9 cellular contexts compared by ENCODE assay signal in genomic region chr5:59069438-59070079, GRCh38.
DNase-seq lines count a peak whose midpoint lies in the region; ATAC-seq and TF ChIP-seq lines count a peak whose summit lies in the region.
"Had no signal": no experiment of that assay in that cellular context is flagged by ENCODE, and none has a peak within 500 bp of the region (broad histone marks: within the 10 kb centered on the region; RNA-seq: fewer than 3 reads in every experiment).

No MANE protein-coding gene starts in this region.

- 38 to 51% (median 46%) methylated on average over 2 of the region's 2 CpGs for WGBS in psoas muscle, 3 donors

- H3K27me3 ChIP-seq in psoas muscle (ENCODE audit: insufficient read depth in 3 of 3, low read length in 2 of 3): no peaks in the 10 kb centered on the region

- no peak overlapping the region for H3K27ac Mint-ChIP-seq in activated naive CD4-positive, alpha-beta T cell treated with anti-CD3 and anti-CD28 coated beads, Interleukin-2, amount 10 ng/mL, durations not matched to agents 7 days and 5 days
- H3K27ac Mint-ChIP-seq: activated T-helper 17 cell treated with anti-CD3 and anti-CD28 coated beads, Interleukin-2, amount 50 U/mL, for 72 hours had no signal

- peak overlapping the region; percentile 48 for H3K27ac ChIP-seq in psoas muscle

- DNase-seq in EL (peak; percentile 93), glomerular endothelial cell (ENCODE audit: extremely low read depth, low read depth, low spot score) (peak; percentile 27), psoas muscle (no peak), NCI-H2196 treated with DMSO at 0.1 percent for 48 hours (lab: John Stamatoyannopoulos, UW; ENCODE audit: unreplicated experiment) (no peak), NCI-H2029 (lab: John Stamatoyannopoulos, UW) (no peak)
- DNase-seq in activated naive CD4-positive, alpha-beta T cell treated with anti-CD3 and anti-CD28 coated beads, Interleukin-2, amount 10 ng/mL, durations not matched to agents 7 days and 5 days: no peak

- H3K4me1 Mint-ChIP-seq in activated naive CD4-positive, alpha-beta T cell treated with anti-CD3 and anti-CD28 coated beads, Interleukin-2, amount 10 ng/mL, durations not matched to agents 7 days and 5 days: no peaks in the 10 kb centered on the region

- no peaks in the 10 kb centered on the region for H3K36me3 ChIP-seq in psoas muscle (ENCODE audit: insufficient read depth in 1 of 2, low read depth in 1 of 2)

- H3K4me3 ChIP-seq in psoas muscle: no peak overlapping the region

- peaks cover 12% of the 10 kb centered on the region for H3K27me3 Mint-ChIP-seq in activated naive CD4-positive, alpha-beta T cell treated with anti-CD3 and anti-CD28 coated beads, Interleukin-2, amount 10 ng/mL, durations not matched to agents 7 days and 5 days
- H3K27me3 Mint-ChIP-seq: activated T-helper 17 cell treated with anti-CD3 and anti-CD28 coated beads, Interleukin-2, amount 50 U/mL, for 72 hours had no signal

- CTCF ChIA-PET in activated naive CD4-positive, alpha-beta T cell treated with anti-CD3 and anti-CD28 coated beads, Interleukin-2, amount 10 ng/mL, durations not matched to agents 7 days and 5 days (lab: Charles Lee): no interaction called here

- no peaks in the 10 kb centered on the region for H3K9me3 ChIP-seq in psoas muscle

- H3K9me3 Mint-ChIP-seq in activated naive CD4-positive, alpha-beta T cell treated with anti-CD3 and anti-CD28 coated beads, Interleukin-2, amount 10 ng/mL, durations not matched to agents 7 days and 5 days: no peaks in the 10 kb centered on the region

- peaks cover 5% of the 10 kb centered on the region for H3K4me1 ChIP-seq in psoas muscle

- no peak for TF ChIP-seq CTCF in psoas muscle (IDR thresholded peaks at IDR 0.05)

- intact Hi-C loops in psoas muscle (cut with DNase I): no loop called here

- ATAC-seq in SK-N-SH treated with all-trans-retinoic acid at 6 μM for 48 hours: peak; percentile 100
- ATAC-seq in psoas muscle: peak; percentile 80 to 90 (median 87)
- ATAC-seq in HG03108 (IDR thresholded peaks at IDR 0.05; ENCODE audit: unreplicated experiment): no peak
- ATAC-seq: activated T-helper 17 cell treated with anti-CD3 and anti-CD28 coated beads, Interleukin-2, amount 50 U/mL, for 72 hours had no signal

- no peak overlapping the region for H3K4me3 Mint-ChIP-seq in activated naive CD4-positive, alpha-beta T cell treated with anti-CD3 and anti-CD28 coated beads, Interleukin-2, amount 10 ng/mL, durations not matched to agents 7 days and 5 days
- H3K4me3 Mint-ChIP-seq: activated T-helper 17 cell treated with anti-CD3 and anti-CD28 coated beads, Interleukin-2, amount 50 U/mL, for 72 hours had no signal

- peaks cover 5% of the 10 kb centered on the region for H3K36me3 Mint-ChIP-seq in activated naive CD4-positive, alpha-beta T cell treated with anti-CD3 and anti-CD28 coated beads, Interleukin-2, amount 10 ng/mL, durations not matched to agents 7 days and 5 days

TF ChIP-seq in SK-N-SH treated with all-trans-retinoic acid at 6 μM for 48 hours, 23 proteins besides CTCF, POLR2A, EP300 and RAD21:
- TF ChIP-seq ARNTL (CRISPR knock-in tag; IDR thresholded peaks at IDR 0.05; ENCODE audit: borderline replicate concordance, low read depth) (no peak), ISL1 (CRISPR knock-in tag; IDR thresholded peaks at IDR 0.05) (peak; percentile 77), ZC3H10 (CRISPR knock-in tag; IDR thresholded peaks at IDR 0.05) (peak; percentile 14; the same call in 1 of the 2 replicates)

Comparison
In these comparisons a context has a peak if more than half of its experiments do, and no peak if none do; other contexts are left out.
1. DNase-seq: peak in EL (single experiment) and glomerular endothelial cell (single experiment); none in psoas muscle (0 of 2), NCI-H2196 treated with DMSO at 0.1 percent for 48 hours (single experiment), NCI-H2029 (single experiment) and activated naive CD4-positive, alpha-beta T cell treated with anti-CD3 and anti-CD28 coated beads, Interleukin-2, amount 10 ng/mL, durations not matched to agents 7 days and 5 days (single experiment).